In the genomic region with DNA sequence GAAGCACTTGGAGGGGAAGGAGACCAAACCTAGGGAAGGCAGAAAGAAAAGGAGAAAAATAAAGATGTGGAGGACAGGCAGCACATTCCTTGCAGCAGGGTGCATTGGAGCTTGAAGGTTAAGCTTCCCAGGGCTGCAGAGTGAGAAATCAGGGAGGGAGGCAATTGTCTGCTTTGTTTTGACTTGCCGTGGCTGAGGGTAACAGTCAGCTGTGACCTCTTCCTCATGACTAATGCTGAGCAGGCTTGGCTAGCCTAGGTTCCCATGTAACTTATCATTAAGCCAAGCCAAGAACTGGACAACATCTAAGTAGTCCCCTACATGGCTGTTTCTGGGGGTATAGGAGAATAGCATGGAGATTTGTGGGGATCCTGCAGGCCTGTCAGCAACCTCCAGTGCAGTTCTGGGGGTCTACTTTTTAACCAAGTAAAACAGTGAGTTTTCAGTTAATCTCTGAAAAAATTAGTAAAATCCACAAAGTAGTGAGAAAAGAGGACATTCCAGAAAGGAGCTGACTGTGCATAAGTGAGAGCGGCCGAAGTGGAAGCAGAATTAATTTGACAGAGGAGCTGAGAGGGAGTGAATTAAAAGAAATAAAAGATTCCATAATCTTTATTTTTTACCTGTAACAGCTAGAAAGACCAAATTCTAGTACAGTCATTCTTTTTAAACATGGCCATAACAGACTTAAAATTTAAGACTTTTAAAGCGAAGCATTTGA, we compare ENCODE assay signal across 9 cellular contexts.
A peak's percentile ranks its signal among the peaks of the same experiment; 100 is the strongest.
DNase-seq lines count a peak whose midpoint lies in the region; ATAC-seq and TF ChIP-seq lines count a peak whose summit lies in the region.
"Had no signal": no experiment of that assay in that cellular context is flagged by ENCODE, and none has a peak within 500 bp of the region (broad histone marks: within the 10 kb centered on the region; RNA-seq: fewer than 3 reads in every experiment).

No MANE protein-coding gene starts in this region.

- no peak for TF ChIP-seq CTCF in mammary epithelial cell (conservative IDR thresholded peaks at IDR 0.05 in 1 of 2, IDR thresholded peaks at IDR 0.05 in 1 of 2; ENCODE audit: extremely low read depth in 1 of 2, insufficient read depth in 1 of 2, low read depth in 1 of 2, low read length in 2 of 2)

- H3K9me3 ChIP-seq in mammary epithelial cell (replicated peaks; ENCODE audit: insufficient read depth, low read length): no peaks in the 10 kb centered on the region
- H3K9me3 ChIP-seq in stomach smooth muscle (ENCODE audit: control insufficient read depth in 2 of 2, low read length in 2 of 2): no peaks in the 10 kb centered on the region
- no peaks in the 10 kb centered on the region for H3K9me3 ChIP-seq in T-helper 17 cell (ENCODE audit: control insufficient read depth, low read length, poor library complexity, severe bottlenecking)

- H3K27ac Mint-ChIP-seq in T-helper 17 cell: no peak overlapping the region

- 65% methylated on average over 4 of the region's 4 CpGs for WGBS in mammary epithelial cell (ENCODE audit: low coverage, missing lambda C conversion rate)

- DNase-seq in HPDE6-E6E7 (ENCODE audit: extremely low spot score): peak; percentile 55
- DNase-seq in mammary epithelial cell: peak; percentile 25
- DNase-seq in islet precursor cell: peak; percentile 89
- DNase-seq in NCI-H345 treated with DMSO at 0.1 percent for 48 hours (lab: John Stamatoyannopoulos, UW; ENCODE audit: unreplicated experiment): no peak
- no peak for DNase-seq in T-helper 17 cell

- no peak overlapping the region for H3K4me3 Mint-ChIP-seq in T-helper 17 cell

- peaks cover 2% of the 10 kb centered on the region for H3K36me3 Mint-ChIP-seq in T-helper 17 cell (ENCODE audit: low read depth)

- H3K27me3 ChIP-seq in mammary epithelial cell (ENCODE audit: insufficient read depth, low read length) (no peaks in the 10 kb centered on the region), stomach smooth muscle (ENCODE audit: control insufficient read depth in 1 of 2, insufficient read depth in 2 of 2, low read length in 2 of 2) (no peaks in the 10 kb centered on the region)

- H3K4me2 ChIP-seq in mammary epithelial cell (ENCODE audit: insufficient read depth, low read depth, low read length): no peak overlapping the region

- no TSS peak for BruUV-seq in mammary epithelial cell (replicated peaks; lab: Mats Ljungman, UMichigan)

- no peaks in the 10 kb centered on the region for H4K20me1 ChIP-seq in mammary epithelial cell (ENCODE audit: insufficient read depth, low read length)

- dilution Hi-C loops in mammary epithelial cell (cut with HindIII; ENCODE audit: low sequenced_read_pairs): no loop called here

- intact Hi-C loops in mammary epithelial cell (cut with micrococcal nuclease): no loop called here

- in situ Hi-C loops in mammary epithelial cell (cut with MboI; ENCODE audit: low sequenced_read_pairs in 2 of 2): no loop called here

- H3K27ac ChIP-seq in mammary epithelial cell (ENCODE audit: insufficient read depth, low read depth, low read length): no peak overlapping the region
- peak overlapping the region; percentile 8 for H3K27ac ChIP-seq in stomach smooth muscle (ENCODE audit: low read length)

- H3K4me3 ChIP-seq in mammary epithelial cell (replicated peaks in 1 of 3; ENCODE audit: insufficient read depth in 1 of 3, low read depth in 2 of 3, low read length in 3 of 3) (no peak overlapping the region), stomach smooth muscle (ENCODE audit: low read length in 2 of 2) (peak overlapping the region in 1 of 2 donors; percentile 17)
- H3K4me3 ChIP-seq: K562 had no signal

- no peaks in the 10 kb centered on the region for H3K4me1 ChIP-seq in mammary epithelial cell (ENCODE audit: insufficient read depth, low read length)
- peaks cover 22% of the 10 kb centered on the region for H3K4me1 ChIP-seq in stomach smooth muscle (ENCODE audit: control insufficient read depth, insufficient read depth, low read length)

- CTCF ChIA-PET in mammary epithelial cell (lab: Charles Lee; ENCODE audit: low non-redundant PET): no interaction called here

- peaks cover 30% of the 10 kb centered on the region for H3K27me3 Mint-ChIP-seq in T-helper 17 cell

- no peaks in the 10 kb centered on the region for H3K36me3 ChIP-seq in mammary epithelial cell (ENCODE audit: insufficient read depth, low read length)
- H3K36me3 ChIP-seq in stomach smooth muscle (ENCODE audit: control insufficient read depth in 2 of 2, insufficient read depth in 2 of 2, low read length in 2 of 2): peaks cover 2 to 3% of the 10 kb centered on the region in 2 donors

- H3K4me1 Mint-ChIP-seq in T-helper 17 cell: no peaks in the 10 kb centered on the region

- ATAC-seq in HG03432 (IDR thresholded peaks at IDR 0.05; ENCODE audit: unreplicated experiment) (no peak), T-helper 17 cell (no peak), GM21526 (IDR thresholded peaks at IDR 0.05; ENCODE audit: low FRiP score, unreplicated experiment) (no peak)
- ATAC-seq: K562 had no signal

- H3K79me2 ChIP-seq in mammary epithelial cell (ENCODE audit: insufficient read depth, low read length): no peaks in the 10 kb centered on the region

- H2AFZ ChIP-seq in mammary epithelial cell (ENCODE audit: low read depth, low read length): no peak overlapping the region

- no peak overlapping the region for H3K9ac ChIP-seq in mammary epithelial cell (ENCODE audit: insufficient read depth, low read length)
- H3K9ac ChIP-seq in stomach smooth muscle (ENCODE audit: low read length in 2 of 2): no peak overlapping the region

Comparison
In these comparisons a context has a peak if more than half of its experiments do, and no peak if none do; other contexts are left out.
1. DNase-seq: peak in HPDE6-E6E7 (single experiment), mammary epithelial cell (single experiment) and islet precursor cell (single experiment); none in NCI-H345 treated with DMSO at 0.1 percent for 48 hours (single experiment) and T-helper 17 cell (0 of 3).